Comparison of ENCODE assay signal across 8 cellular contexts in the genomic region with DNA sequence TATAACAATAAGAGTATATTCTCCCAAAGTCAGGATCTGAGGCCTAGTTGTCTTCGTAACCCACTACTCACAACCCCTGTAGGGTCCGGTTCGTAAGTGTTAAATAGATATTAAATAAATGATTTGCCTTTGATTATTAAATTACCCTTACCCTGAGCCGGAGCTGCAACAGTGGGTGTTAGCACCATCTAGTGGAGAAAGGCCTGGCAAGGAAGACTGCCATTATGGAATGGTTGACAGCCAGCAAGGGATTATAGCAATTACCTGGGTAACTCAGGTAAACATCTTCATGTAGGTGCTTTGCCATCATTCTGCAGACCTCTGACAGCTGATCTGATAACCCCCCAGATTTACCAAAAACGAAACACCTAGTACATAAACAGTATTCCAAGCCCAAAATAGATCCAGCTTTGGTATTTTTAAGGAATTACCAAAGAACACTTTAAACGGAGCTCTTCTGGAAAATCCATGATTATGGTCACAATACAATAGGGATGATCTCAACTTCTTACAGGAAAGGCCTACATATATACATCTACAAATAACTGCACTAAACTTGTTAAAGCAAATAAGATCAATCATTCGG.
A peak's percentile ranks its signal among the peaks of the same experiment; 100 is the strongest.
DNase-seq lines count a peak whose midpoint lies in the region; ATAC-seq and TF ChIP-seq lines count a peak whose summit lies in the region.

No MANE protein-coding gene starts in this region.

- H3K4me3 Mint-ChIP-seq in activated naive CD4-positive, alpha-beta T cell treated with anti-CD3 and anti-CD28 coated beads, Interleukin-2, amount 10 ng/mL, durations not matched to agents 7 days and 5 days: no peak overlapping the region

- TF ChIP-seq CTCF in stomach (IDR thresholded peaks at IDR 0.05): peak in 5 of 7 experiments; percentile 13 to 63 (median 47)

- no peaks in the 10 kb centered on the region for H3K9me3 Mint-ChIP-seq in activated naive CD4-positive, alpha-beta T cell treated with anti-CD3 and anti-CD28 coated beads, Interleukin-2, amount 10 ng/mL, durations not matched to agents 7 days and 5 days

- no peak for TF ChIP-seq EP300 in stomach (IDR thresholded peaks at IDR 0.05)

- no CpG with 5 or more reads among the region's 7 CpGs for WGBS in iPS DF 6.9 (ENCODE audit: insufficient coverage, insufficient read length)
- WGBS in stomach, 5 donors: 49 to 62% (median 52%) methylated on average over 7 of the region's 7 CpGs

- H3K36me3 ChIP-seq in iPS DF 6.9 (ENCODE audit: control insufficient read depth, insufficient read depth, low read length) (no peaks in the 10 kb centered on the region), stomach (no peaks in the 10 kb centered on the region)

- H3K4me1 Mint-ChIP-seq in activated naive CD4-positive, alpha-beta T cell treated with anti-CD3 and anti-CD28 coated beads, Interleukin-2, amount 10 ng/mL, durations not matched to agents 7 days and 5 days: peaks cover 5% of the 10 kb centered on the region

- CTCF ChIA-PET in activated naive CD4-positive, alpha-beta T cell treated with anti-CD3 and anti-CD28 coated beads, Interleukin-2, amount 10 ng/mL, durations not matched to agents 7 days and 5 days (lab: Charles Lee): interaction anchor here (0.9 to 2.8 kb wide), 5 partner anchors 10 to 84 kb away, joined by 3 to 8 read pairs (median 5); a partner anchor contains a TSS

- H3K27ac Mint-ChIP-seq in activated naive CD4-positive, alpha-beta T cell treated with anti-CD3 and anti-CD28 coated beads, Interleukin-2, amount 10 ng/mL, durations not matched to agents 7 days and 5 days: no peak overlapping the region

- no peak overlapping the region for H3K27ac ChIP-seq in iPS DF 6.9 (ENCODE audit: low read length)
- H3K27ac ChIP-seq in stomach: no peak overlapping the region

- no peak overlapping the region for H3K4me3 ChIP-seq in iPS DF 6.9 (ENCODE audit: low read length)
- H3K4me3 ChIP-seq in stomach: no peak overlapping the region

- H3K4me1 ChIP-seq in iPS DF 6.9 (ENCODE audit: control insufficient read depth, insufficient read depth, low read length) (no peaks in the 10 kb centered on the region), stomach (no peaks in the 10 kb centered on the region)

- H3K36me3 Mint-ChIP-seq in activated naive CD4-positive, alpha-beta T cell treated with anti-CD3 and anti-CD28 coated beads, Interleukin-2, amount 10 ng/mL, durations not matched to agents 7 days and 5 days: no peaks in the 10 kb centered on the region

- H3K9me3 ChIP-seq in iPS DF 6.9 (ENCODE audit: control insufficient read depth, insufficient read depth, low read length): no peaks in the 10 kb centered on the region
- no peaks in the 10 kb centered on the region for H3K9me3 ChIP-seq in stomach

- H3K27me3 ChIP-seq in iPS DF 6.9 (ENCODE audit: control insufficient read depth, insufficient read depth, low read length) (no peaks in the 10 kb centered on the region), stomach (no peaks in the 10 kb centered on the region)

- intact Hi-C loops in stomach (cut with DNase I; ENCODE audit: low total_unique reads): loop anchor here (10.0 kb wide), 1 partner anchor 993 kb away; no protein-coding TSS in a partner anchor

- DNase-seq in A172 (ENCODE audit: low spot score) (peak; percentile 22), EL (peak; percentile 25), NCI-H1694 (lab: John Stamatoyannopoulos, UW) (peak; percentile 26), iPS DF 6.9 (ENCODE audit: low read depth, low spot score) (peak; percentile 22), stomach (no peak)
- DNase-seq in activated naive CD4-positive, alpha-beta T cell treated with anti-CD3 and anti-CD28 coated beads, Interleukin-2, amount 10 ng/mL, durations not matched to agents 7 days and 5 days: peak; percentile 36

- TF ChIP-seq POLR2A in stomach (IDR thresholded peaks at IDR 0.05) (no peak), GM18505 (IDR thresholded peaks at IDR 0.05; ENCODE audit: borderline replicate concordance, extremely low read depth, insufficient read depth, insufficient read length) (no peak)

- no peaks in the 10 kb centered on the region for H3K27me3 Mint-ChIP-seq in activated naive CD4-positive, alpha-beta T cell treated with anti-CD3 and anti-CD28 coated beads, Interleukin-2, amount 10 ng/mL, durations not matched to agents 7 days and 5 days

- ATAC-seq in GM18517 (IDR thresholded peaks at IDR 0.05; ENCODE audit: unreplicated experiment) (no peak), GM18505 (IDR thresholded peaks at IDR 0.05; ENCODE audit: unreplicated experiment) (no peak)
